ENCODE assay signal across 8 cellular contexts in the genomic region with DNA sequence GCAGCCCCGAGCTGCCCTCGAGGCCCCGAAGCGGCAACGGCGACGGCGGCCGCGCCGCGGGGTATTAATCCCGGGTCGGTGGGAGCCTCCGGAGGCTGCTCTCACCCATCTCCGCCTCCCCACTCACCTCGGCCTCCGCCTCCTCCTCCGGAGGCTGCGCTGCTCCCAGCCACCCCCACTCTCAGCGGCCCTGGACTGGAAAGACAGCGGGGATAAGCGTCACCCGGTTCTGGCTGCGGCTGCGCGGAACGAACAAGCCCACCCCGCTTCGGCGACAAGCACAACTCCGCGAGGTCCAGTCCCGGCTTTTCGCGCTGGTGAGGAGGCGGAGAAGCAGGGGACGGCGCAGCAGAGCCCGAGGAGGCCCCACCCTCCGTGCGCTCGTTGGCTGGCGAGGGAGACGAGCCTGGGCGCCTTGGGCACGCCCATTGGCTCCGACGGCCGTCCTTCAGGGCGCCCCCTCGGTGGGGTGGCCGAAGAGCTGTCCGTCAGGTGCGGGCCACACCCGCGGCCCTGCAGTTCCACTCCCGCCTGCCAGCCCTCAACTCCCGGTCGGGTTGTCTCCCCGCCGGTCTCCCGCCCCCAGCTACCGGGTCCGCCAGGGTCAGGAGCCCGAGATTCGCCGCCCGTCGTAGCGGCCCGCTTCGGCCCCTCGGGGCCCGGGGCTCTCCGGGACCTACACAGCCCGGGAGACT. TPM values are rescaled to one million over a fixed set of nuclear protein-coding genes. Genes with fewer than 3 reads are reported as not detected.
DNase-seq lines count a peak whose midpoint lies in the region; ATAC-seq, FAIRE-seq and TF ChIP-seq lines count a peak whose summit lies in the region.

Gene ZMYM5, minus strand, starts transcription at position 327 of the 695 bp plus-strand sequence. CDS start 11,469 bp downstream, outside the sequence.

- in situ Hi-C loops in mammary epithelial cell (cut with MboI; ENCODE audit: low sequenced_read_pairs in 2 of 2) = no loop called here

- POLR2A ChIA-PET in A673 (lab: Charles Lee; ENCODE audit: low non-redundant PET) = interaction anchor here (0.6 kb wide), 2 partner anchors 9 to 261 kb away, joined by 3 to 18 read pairs; no protein-coding TSS in a partner anchor

- H3K4me1 ChIP-seq in A673 (ENCODE audit: insufficient read depth, low read length, poor library complexity, severe bottlenecking) (peaks cover 17% of the 10 kb centered on the region), mammary epithelial cell (ENCODE audit: insufficient read depth, low read length) (peaks cover 16% of the 10 kb centered on the region), iPS-20b (ENCODE audit: insufficient read depth, low read length) (peaks cover 12% of the 10 kb centered on the region; the same call in 1 of the 2 replicates), small intestine (ENCODE audit: control insufficient read depth in 2 of 2, insufficient read depth in 1 of 2, low read depth in 1 of 2, low read length in 1 of 2) (peaks cover 0 to 2% of the 10 kb centered on the region in 2 donors)

- peak within 1 kb of the TSS; percentile 91 for H3K4me2 ChIP-seq in mammary epithelial cell (ENCODE audit: insufficient read depth, low read depth, low read length)

- peak; percentile 100 for DNase-seq in A673 (ENCODE audit: low spot score)
- peak; percentile 83 for DNase-seq in NCI-H2196 treated with DMSO at 0.1 percent for 48 hours (lab: John Stamatoyannopoulos, UW; ENCODE audit: unreplicated experiment)
- peak; percentile 99 for DNase-seq in mammary epithelial cell
- DNase-seq in small intestine = peak; percentile 99

- H4K20me1 ChIP-seq in mammary epithelial cell (ENCODE audit: insufficient read depth, low read length) = no peaks in the 10 kb centered on the region

- intact Hi-C loops in A673 (cut with micrococcal nuclease; ENCODE audit: unreplicated experiment) = loop anchor here (2.0 to 10.0 kb wide), 3 partner anchors 81 to 229 kb away; partner anchors contain the start of genes MPHOSPH8, PSPC1 and ZMYM2
- intact Hi-C loops in mammary epithelial cell (cut with micrococcal nuclease) = loop anchor here (1.0 to 10.0 kb wide), 4 partner anchors 81 to 231 kb away; partner anchors contain the start of genes MPHOSPH8, PSPC1 and ZMYM2

- peak within 1 kb of the TSS; percentile 95 for H3K27ac ChIP-seq in A673 (ENCODE audit: low read depth, low read length, poor library complexity, severe bottlenecking)
- peak within 1 kb of the TSS; percentile 87 for H3K27ac ChIP-seq in VCaP
- peak within 1 kb of the TSS; percentile 80 for H3K27ac ChIP-seq in mammary epithelial cell (ENCODE audit: insufficient read depth, low read depth, low read length)
- H3K27ac ChIP-seq in iPS-20b (ENCODE audit: low read length) = peak within 1 kb of the TSS; percentile 95
- peak within 1 kb of the TSS; percentile 98 to 100 for H3K27ac ChIP-seq in small intestine (ENCODE audit: low read depth in 1 of 2, low read length in 1 of 2)

- FAIRE-seq in small intestine (lab: Jason Lieb, UNC) = no peak

- H3K79me2 ChIP-seq in mammary epithelial cell (ENCODE audit: insufficient read depth, low read length) = peaks cover 44% of the 10 kb centered on the region

- dilution Hi-C loops in mammary epithelial cell (cut with HindIII; ENCODE audit: low sequenced_read_pairs) = no loop called here

- H3K27me3 ChIP-seq in A673 (replicated peaks; ENCODE audit: insufficient read depth, low read depth, low read length, poor library complexity) (no peaks in the 10 kb centered on the region), mammary epithelial cell (ENCODE audit: insufficient read depth, low read length) (no peaks in the 10 kb centered on the region), iPS-20b (ENCODE audit: insufficient read depth, low read length) (no peaks in the 10 kb centered on the region), small intestine (ENCODE audit: control insufficient read depth in 2 of 2, insufficient read depth in 2 of 2, low read length in 2 of 2) (no peaks in the 10 kb centered on the region)

- ATAC-seq in GM18868 (IDR thresholded peaks at IDR 0.05; ENCODE audit: unreplicated experiment) = peak; percentile 86
- peak; percentile 88 for ATAC-seq in HG03108 (IDR thresholded peaks at IDR 0.05; ENCODE audit: unreplicated experiment)

- BruUV-seq in A673 (replicated peaks; lab: Mats Ljungman, UMichigan) (no TSS peak), mammary epithelial cell (replicated peaks; lab: Mats Ljungman, UMichigan) (no TSS peak)

- H3K9me3 ChIP-seq in A673 (ENCODE audit: low read depth, low read length, poor library complexity, severe bottlenecking) (no peaks in the 10 kb centered on the region), mammary epithelial cell (replicated peaks; ENCODE audit: insufficient read depth, low read length) (no peaks in the 10 kb centered on the region), iPS-20b (ENCODE audit: insufficient read depth, low read depth, low read length) (no peaks in the 10 kb centered on the region), small intestine (ENCODE audit: control insufficient read depth, low read depth) (no peaks in the 10 kb centered on the region)

- H3K4me3 ChIP-seq in A673 (ENCODE audit: low read depth, low read length, poor library complexity, severe bottlenecking) (peak within 1 kb of the TSS; percentile 82), mammary epithelial cell (replicated peaks in 1 of 3; ENCODE audit: insufficient read depth in 1 of 3, low read depth in 2 of 3, low read length in 3 of 3) (peak within 1 kb of the TSS; percentile 64 to 75 (median 71)), iPS-20b (ENCODE audit: low read length) (peak within 1 kb of the TSS; percentile 92), small intestine (ENCODE audit: low read depth in 1 of 2, low read length in 2 of 2) (peak within 1 kb of the TSS; percentile 72 to 85)

- H2AFZ ChIP-seq in mammary epithelial cell (ENCODE audit: low read depth, low read length) = peak within 1 kb of the TSS; percentile 95

- H3K9ac ChIP-seq in mammary epithelial cell (ENCODE audit: insufficient read depth, low read length) (peak within 1 kb of the TSS; percentile 84), iPS-20b (ENCODE audit: low read depth, low read length) (peak within 1 kb of the TSS; percentile 89)

- TF ChIP-seq CTCF in A673 (conservative IDR thresholded peaks at IDR 0.05; ENCODE audit: low read depth, low read length) (no peak), VCaP (conservative IDR thresholded peaks at IDR 0.05) (no peak), mammary epithelial cell (conservative IDR thresholded peaks at IDR 0.05 in 1 of 2, IDR thresholded peaks at IDR 0.05 in 1 of 2; ENCODE audit: extremely low read depth in 1 of 2, insufficient read depth in 1 of 2, low read depth in 1 of 2, low read length in 2 of 2) (no peak)

- WGBS in mammary epithelial cell (ENCODE audit: low coverage, missing lambda C conversion rate) = 0% methylated on average over 9 of the region's 77 CpGs
- 0% methylated on average over 61 to 77 of the region's 77 CpGs for WGBS in small intestine, 3 donors

- H3K36me3 ChIP-seq in A673 (ENCODE audit: insufficient read depth, low read length, poor library complexity, severe bottlenecking) (no peaks in the 10 kb centered on the region), mammary epithelial cell (ENCODE audit: insufficient read depth, low read length) (no peaks in the 10 kb centered on the region), iPS-20b (ENCODE audit: insufficient read depth, low read depth, low read length) (peaks cover 6% of the 10 kb centered on the region; the same call in 1 of the 2 replicates), small intestine (ENCODE audit: control insufficient read depth in 2 of 2, insufficient read depth in 2 of 2, low read length in 2 of 2) (no peaks in the 10 kb centered on the region)

- CTCF ChIA-PET in A673 (lab: Charles Lee) (interaction anchor here (0.6 kb wide), 1 partner anchor 262 kb away, joined by 4 read pairs; no protein-coding TSS in a partner anchor), mammary epithelial cell (lab: Charles Lee; ENCODE audit: low non-redundant PET) (interaction anchor here (0.6 kb wide), 1 partner anchor 19 kb away, joined by 3 read pairs; no protein-coding TSS in a partner anchor)

RNA-seq across cellular contexts. Expression of gene ZMYM5, which starts in this region (rescaled TPM):
- total RNA-seq in A673 (2021) (15.3 and 17.4 TPM in 2 replicates), mammary epithelial cell (10 to 100 TPM; 11.4 to 13.5 TPM)
- polyA plus RNA-seq in mammary epithelial cell (5.1 TPM), small intestine (1 to 10 TPM; 4.5 to 8.4 (median 6.3) TPM)
- 2.6 TPM for polyA minus RNA-seq in mammary epithelial cell

Comparison
In these comparisons a context has a peak if more than half of its experiments do, and no peak if none do; other contexts are left out.
1. Peak in every context shown above with its lines: DNase-seq, ATAC-seq, H3K4me3 ChIP-seq and H3K27ac ChIP-seq.